In genomic region chr1:162192763-162193162, GRCh38 we compare ENCODE assay signal across 23 cellular contexts.
A peak's percentile ranks its signal among the peaks of the same experiment; 100 is the strongest.
DNase-seq lines count a peak whose midpoint lies in the region; ATAC-seq and TF ChIP-seq lines count a peak whose summit lies in the region.
"Had no signal": no experiment of that assay in that cellular context is flagged by ENCODE, and none has a peak within 500 bp of the region (broad histone marks: within the 10 kb centered on the region; RNA-seq: fewer than 3 reads in every experiment).

No MANE protein-coding gene starts in this region.

- H2BK120ac ChIP-seq in trophoblast cell (ENCODE audit: insufficient read depth, low read length, poor library complexity): no peak overlapping the region

- peak; percentile 35 to 49 (median 44) for ATAC-seq in heart left ventricle
- ATAC-seq in GM19452 (IDR thresholded peaks at IDR 0.05; ENCODE audit: unreplicated experiment): no peak
- ATAC-seq in HG02885 (IDR thresholded peaks at IDR 0.05; ENCODE audit: poor library complexity, unreplicated experiment): no peak
- ATAC-seq: CD8-positive, alpha-beta T cell; GM12878 had no signal

- H3K36me3 ChIP-seq in heart left ventricle (no peaks in the 10 kb centered on the region), hepatocyte (replicated peaks; ENCODE audit: insufficient read depth, low read depth) (no peaks in the 10 kb centered on the region), smooth muscle cell (ENCODE audit: low read depth) (no peaks in the 10 kb centered on the region), trophoblast cell (ENCODE audit: control insufficient read depth in 1 of 2, insufficient read depth in 2 of 2, low read length in 2 of 2) (no peaks in the 10 kb centered on the region)

- no peak overlapping the region for H3K9ac ChIP-seq in smooth muscle cell (ENCODE audit: low read depth)
- no peak overlapping the region for H3K9ac ChIP-seq in trophoblast cell (ENCODE audit: low read length)

- H3K4ac ChIP-seq in trophoblast cell (ENCODE audit: low read depth, low read length): no peak overlapping the region

- intact Hi-C loops in heart left ventricle (cut with DNase I): no loop called here

- H3K14ac ChIP-seq in trophoblast cell (ENCODE audit: low read length): no peak overlapping the region

- H3K9me2 ChIP-seq in hepatocyte (replicated peaks; ENCODE audit: insufficient read depth): no peaks in the 10 kb centered on the region

- H4K91ac ChIP-seq in trophoblast cell (ENCODE audit: low read depth, low read length): no peak overlapping the region

- peaks cover 0 to 59% (median 18%) of the 10 kb centered on the region in 12 donors for H3K4me1 ChIP-seq in heart left ventricle
- H3K4me1 ChIP-seq in hepatocyte (ENCODE audit: insufficient read depth): peaks cover 42% of the 10 kb centered on the region
- peaks cover 26% of the 10 kb centered on the region for H3K4me1 ChIP-seq in smooth muscle cell (ENCODE audit: low read depth)
- peaks cover 11 to 21% of the 10 kb centered on the region in 2 experiments for H3K4me1 ChIP-seq in trophoblast cell (ENCODE audit: control insufficient read depth in 1 of 2, insufficient read depth in 2 of 2, low read length in 2 of 2)

- no peaks in the 10 kb centered on the region for H3F3A ChIP-seq in smooth muscle cell (ENCODE audit: low read depth)

- no peaks in the 10 kb centered on the region for H3K27me3 ChIP-seq in heart left ventricle
- no peaks in the 10 kb centered on the region for H3K27me3 ChIP-seq in hepatocyte
- no peaks in the 10 kb centered on the region for H3K27me3 ChIP-seq in smooth muscle cell (ENCODE audit: low read depth)
- no peaks in the 10 kb centered on the region for H3K27me3 ChIP-seq in trophoblast cell (ENCODE audit: insufficient read depth, low read length)

- H2BK12ac ChIP-seq in trophoblast cell (ENCODE audit: low read length): no peak overlapping the region

- no peak for TF ChIP-seq POLR2A in heart left ventricle (IDR thresholded peaks at IDR 0.05)

- peaks cover 11% of the 10 kb centered on the region for H3K79me2 ChIP-seq in hepatocyte
- H3K79me2 ChIP-seq in smooth muscle cell (ENCODE audit: low read depth): no peaks in the 10 kb centered on the region
- no peaks in the 10 kb centered on the region for H3K79me2 ChIP-seq in trophoblast cell (ENCODE audit: control insufficient read depth, insufficient read depth, low read length, poor library complexity)

- H2BK5ac ChIP-seq in trophoblast cell (ENCODE audit: low read depth, low read length, poor library complexity): no peak overlapping the region

- H3K4me2 ChIP-seq in hepatocyte: peak overlapping the region; percentile 15
- peak overlapping the region; percentile 18 for H3K4me2 ChIP-seq in smooth muscle cell
- H3K4me2 ChIP-seq in trophoblast cell (ENCODE audit: low read length): no peak overlapping the region

- H3K4me3 ChIP-seq in heart left ventricle: no peak overlapping the region
- H3K4me3 ChIP-seq in hepatocyte: no peak overlapping the region
- H3K4me3 ChIP-seq in smooth muscle cell: no peak overlapping the region
- no peak overlapping the region for H3K4me3 ChIP-seq in trophoblast cell (ENCODE audit: low read depth, low read length)
- H3K4me3 ChIP-seq: GM12878, SK-N-MC had no signal

- H3K18ac ChIP-seq in trophoblast cell (ENCODE audit: low read length): no peak overlapping the region

- TF ChIP-seq CTCF in VCaP (conservative IDR thresholded peaks at IDR 0.05) (no peak), heart left ventricle (IDR thresholded peaks at IDR 0.05) (no peak), hepatocyte (IDR thresholded peaks at IDR 0.05; ENCODE audit: poor library complexity) (no peak), smooth muscle cell (IDR thresholded peaks at IDR 0.05; ENCODE audit: borderline replicate concordance, insufficient read depth, poor library complexity, severe bottlenecking) (no peak)

- WGBS in heart left ventricle, 4 donors: 48 to 73% (median 61%) methylated on average over 1 of the region's 1 CpG
- 97% methylated on average over 1 of the region's 1 CpG for whole genome bisulfite sequencing in hepatocyte (ENCODE audit: low lambda C conversion rate, missing lambda C conversion rate)
- 83% methylated on average over 1 of the region's 1 CpG for WGBS in smooth muscle cell (ENCODE audit: low lambda C conversion rate)
- WGBS in trophoblast cell (ENCODE audit: extremely low coverage, insufficient coverage, insufficient read length): no CpG with 5 or more reads among the region's 1 CpG

- H2AK5ac ChIP-seq in trophoblast cell (ENCODE audit: low read length): no peak overlapping the region

- H2AFZ ChIP-seq in hepatocyte: no peak overlapping the region
- H2AFZ ChIP-seq in smooth muscle cell (ENCODE audit: low read depth): no peak overlapping the region
- H2AFZ ChIP-seq in trophoblast cell (ENCODE audit: insufficient read depth, low read length, poor library complexity): no peak overlapping the region

- H4K20me1 ChIP-seq in hepatocyte (ENCODE audit: insufficient read depth, poor library complexity, severe bottlenecking) (no peaks in the 10 kb centered on the region), smooth muscle cell (ENCODE audit: low read depth) (no peaks in the 10 kb centered on the region)

- DNase-seq in heart left ventricle (no peak), hepatocyte (ENCODE audit: low spot score) (no peak), smooth muscle cell (lab: John Stamatoyannopoulos, UW; ENCODE audit: unreplicated experiment) (no peak), trophoblast cell (no peak)
- DNase-seq: CD8-positive, alpha-beta T cell; DMS 273 treated with DMSO at 0.1 percent for 48 hours; EL; GDM1; HCEC 1CT; IMR-90; KG1; MM.1S; NCI-H1048; NCI-H1694 treated with DMSO at 0.1 percent for 48 hours; NCI-H2227 treated with DMSO at 0.1 percent for 48 hours; SIG-M5 had no signal

- peaks cover 4% of the 10 kb centered on the region for H3K79me1 ChIP-seq in trophoblast cell (ENCODE audit: low read length)

- no peak overlapping the region for H4K12ac ChIP-seq in trophoblast cell (ENCODE audit: low read depth, low read length)

- H3K9me3 ChIP-seq in heart left ventricle: no peaks in the 10 kb centered on the region
- H3K9me3 ChIP-seq in hepatocyte (ENCODE audit: low read depth): no peaks in the 10 kb centered on the region
- no peaks in the 10 kb centered on the region for H3K9me3 ChIP-seq in smooth muscle cell (replicated peaks; ENCODE audit: low read depth)
- no peaks in the 10 kb centered on the region for H3K9me3 ChIP-seq in trophoblast cell (ENCODE audit: insufficient read depth, low read depth, low read length)
- H3K9me3 ChIP-seq: Caco-2 had no signal

- H3K27ac ChIP-seq in VCaP: peak overlapping the region; percentile 86
- peak overlapping the region in 6 of 12 donors; percentile 15 to 72 (median 57) for H3K27ac ChIP-seq in heart left ventricle
- H3K27ac ChIP-seq in hepatocyte: no peak overlapping the region
- no peak overlapping the region for H3K27ac ChIP-seq in smooth muscle cell (ENCODE audit: low read depth)
- no peak overlapping the region for H3K27ac ChIP-seq in trophoblast cell (ENCODE audit: low read depth, low read length)
- H3K27ac ChIP-seq: RWPE1, SK-N-MC had no signal

- H4K8ac ChIP-seq in trophoblast cell (ENCODE audit: low read depth, low read length): no peak overlapping the region

- no peak overlapping the region for H3K23ac ChIP-seq in trophoblast cell (ENCODE audit: low read length)

Comparison
In these comparisons a context has a peak if more than half of its experiments do, and no peak if none do; other contexts are left out.
1. ATAC-seq: peak in heart left ventricle (4 of 4); none in GM19452 (single experiment) and HG02885 (single experiment).